ENCODE assay signal across 28 cellular contexts in genomic region chr4:100284302-100284701, GRCh38.
"Had no signal": no experiment of that assay in that cellular context is flagged by ENCODE, and none has a peak within 500 bp of the region (broad histone marks: within the 10 kb centered on the region; RNA-seq: fewer than 3 reads in every experiment).

No MANE protein-coding gene starts in this region.

- H3K27ac Mint-ChIP-seq: activated CD8-positive, alpha-beta T cell treated with anti-CD3 and anti-CD28 coated beads, Interleukin-2, amount 10 ng/mL, durations not matched to agents 7 days and 5 days; activated naive CD4-positive, alpha-beta T cell treated with anti-CD3 and anti-CD28 coated beads, Interleukin-2, amount 50 U/mL, for 24 hours; naive B cell; T-helper 2 cell treated with Interferon-gamma antibody and Interleukin-4, amounts not matched to agents 5 μg/mL and 100 μg/mL, for 36 hours had no signal

- H3K9me3 ChIP-seq: body of pancreas, mucosa of descending colon, sigmoid colon, spleen, testis, vagina had no signal

- H3K4me1 Mint-ChIP-seq: activated naive CD4-positive, alpha-beta T cell treated with anti-CD3 and anti-CD28 coated beads, Interleukin-2, amount 50 U/mL, for 24 hours; naive B cell had no signal

- DNase-seq: activated CD4-positive, alpha-beta T cell treated with anti-CD3 and anti-CD28 coated beads, Interleukin-2, amount 50 U/mL, for 1 hour; activated CD4-positive, CD25-positive, alpha-beta regulatory T cell treated with anti-CD3 and anti-CD28 coated beads, Interleukin-2, amount 50 U/mL, for 72 hours; activated CD8-positive, alpha-beta T cell treated with anti-CD3 and anti-CD28 coated beads, Interleukin-2, amount 10 ng/mL, durations not matched to agents 7 days and 5 days; activated gamma-delta T cell treated with Interleukin-2 at 50 U/mL for 16 hours; activated T-cell treated with anti-CD3 and anti-CD28 coated beads, Interleukin-2, amount 50 U/mL, for 1 hour; anterior cingulate cortex; body of pancreas; central memory CD4-positive, alpha-beta T cell; dermis blood vessel endothelial cell; effector CD8-positive, alpha-beta T cell; hippocampal formation; left cardiac atrium; mesenchymal stem cell; mucosa of descending colon; naive B cell; posterior cingulate gyrus; retina; sigmoid colon; stimulated activated CD4-positive, alpha-beta T cell treated with anti-CD3 and anti-CD28 coated beads, Interleukin-4, amount 100 ng/mL, for 1 hour; stimulated activated naive CD4-positive, alpha-beta T cell; testis had no signal

- H3K27ac ChIP-seq: body of pancreas, sigmoid colon, spleen, testis, vagina, VCaP had no signal

- H3K4me1 ChIP-seq: body of pancreas, sigmoid colon, spleen, testis had no signal

- H3K9me3 Mint-ChIP-seq: activated naive CD4-positive, alpha-beta T cell treated with anti-CD3 and anti-CD28 coated beads, Interleukin-2, amount 50 U/mL, for 24 hours; naive B cell; T-helper 2 cell treated with Interferon-gamma antibody and Interleukin-4, amounts not matched to agents 5 μg/mL and 100 μg/mL, for 36 hours had no signal

- H3K4me3 Mint-ChIP-seq: activated CD8-positive, alpha-beta T cell treated with anti-CD3 and anti-CD28 coated beads, Interleukin-2, amount 10 ng/mL, durations not matched to agents 7 days and 5 days; activated naive CD4-positive, alpha-beta T cell treated with anti-CD3 and anti-CD28 coated beads, Interleukin-2, amount 50 U/mL, for 24 hours; naive B cell; T-helper 2 cell treated with Interferon-gamma antibody and Interleukin-4, amounts not matched to agents 5 μg/mL and 100 μg/mL, for 36 hours had no signal

- H3K36me3 Mint-ChIP-seq: activated naive CD4-positive, alpha-beta T cell treated with anti-CD3 and anti-CD28 coated beads, Interleukin-2, amount 50 U/mL, for 24 hours; naive B cell had no signal

- H3K4me3 ChIP-seq: body of pancreas, mucosa of descending colon, sigmoid colon, spleen, testis, vagina had no signal

- H3K27me3 ChIP-seq: body of pancreas, sigmoid colon, spleen, testis, vagina had no signal

- FAIRE-seq: frontal cortex, islet of Langerhans had no signal

- H3K36me3 ChIP-seq: sigmoid colon, spleen, vagina had no signal
